ENCODE assay signal across 8 cellular contexts in genomic region chr1:227788279-227789041, GRCh38. TPM values are rescaled to one million over a fixed set of nuclear protein-coding genes. Genes with fewer than 3 reads are reported as not detected.
A peak's percentile ranks its signal among the peaks of the same experiment; 100 is the strongest.
DNase-seq lines count a peak whose midpoint lies in the region; ATAC-seq and TF ChIP-seq lines count a peak whose summit lies in the region.

No MANE protein-coding gene starts in this region.

- H3K4me3 ChIP-seq in NT2/D1 (ENCODE audit: insufficient read length, low read depth) (peak overlapping the region; percentile 88), astrocyte of the spinal cord (ENCODE audit: low read depth, low read length) (peak overlapping the region; percentile 44), kidney epithelial cell (ENCODE audit: low read depth, low read length) (peak overlapping the region; percentile 52)

- TF ChIP-seq CTCF in astrocyte of the spinal cord (IDR thresholded peaks at IDR 0.05; ENCODE audit: low read depth, low read length), result no peak
- no peak for TF ChIP-seq CTCF in kidney epithelial cell (IDR thresholded peaks at IDR 0.05; ENCODE audit: insufficient read depth, low read length, poor library complexity, severe bottlenecking)

- ATAC-seq in GM19455 (IDR thresholded peaks at IDR 0.05; ENCODE audit: unreplicated experiment), result peak; percentile 71
- peak; percentile 48 for ATAC-seq in HG03442 (IDR thresholded peaks at IDR 0.05; ENCODE audit: unreplicated experiment)

- peaks cover 25% of the 10 kb centered on the region for H3K4me1 ChIP-seq in NT2/D1 (ENCODE audit: insufficient read depth, insufficient read length)

- DNase-seq in DMS53 treated with DMSO at 0.1 percent for 48 hours (lab: John Stamatoyannopoulos, UW; ENCODE audit: unreplicated experiment), result peak; percentile 86
- peak; percentile 73 for DNase-seq in NT2/D1 (ENCODE audit: low read depth, low spot score)
- DNase-seq in astrocyte of the spinal cord (ENCODE audit: low read depth, low spot score), result peak; percentile 20
- no peak for DNase-seq in kidney epithelial cell (ENCODE audit: low read depth)
- DNase-seq in stimulated activated CD8-positive, alpha-beta memory T cell treated with anti-CD3 and anti-CD28 coated beads, Interleukin-12 subunit alpha, Interleukin-12 subunit beta, amount 100 ng/mL, for 24 hours (ENCODE audit: extremely low read depth), result peak; percentile 39
- no peak for DNase-seq in cerebellar cortex (ENCODE audit: low spot score)

- H3K36me3 ChIP-seq in NT2/D1 (ENCODE audit: insufficient read depth, insufficient read length, low read length) (no peaks in the 10 kb centered on the region), kidney epithelial cell (ENCODE audit: control insufficient read depth, insufficient read depth, low read length) (no peaks in the 10 kb centered on the region)

- H3K9me3 ChIP-seq in NT2/D1 (ENCODE audit: insufficient read depth, low read length), result no peaks in the 10 kb centered on the region

- H3K9ac ChIP-seq in NT2/D1 (ENCODE audit: insufficient read length, low read depth), result peak overlapping the region; percentile 91

- in situ Hi-C loops in astrocyte of the spinal cord (cut with HindIII; ENCODE audit: low sequenced_read_pairs), result no loop called here

- peaks cover 34% of the 10 kb centered on the region for H3K27me3 ChIP-seq in NT2/D1 (ENCODE audit: insufficient read depth, insufficient read length)
- peaks cover 16% of the 10 kb centered on the region for H3K27me3 ChIP-seq in kidney epithelial cell (ENCODE audit: control insufficient read depth, insufficient read depth, low read length)

RNA-seq across cellular contexts. Expression of gene PRSS38, which starts 27.0 kb away (rescaled TPM):
- total RNA-seq in kidney epithelial cell, result not detected in 2 replicates

RNA-seq across cellular contexts. Expression of gene SNAP47, which starts 53.2 kb away (rescaled TPM):
- 40.2 and 47.0 TPM in 2 replicates for total RNA-seq in kidney epithelial cell

RNA-seq across cellular contexts. Expression of gene JMJD4, which starts 53.4 kb away (rescaled TPM):
- total RNA-seq in kidney epithelial cell, result 25.2 and 27.7 TPM in 2 replicates

Comparison
In these comparisons a context has a peak if more than half of its experiments do, and no peak if none do; other contexts are left out.
1. DNase-seq: peak in DMS53 treated with DMSO at 0.1 percent for 48 hours (single experiment), NT2/D1 (single experiment), astrocyte of the spinal cord (single experiment) and stimulated activated CD8-positive, alpha-beta memory T cell treated with anti-CD3 and anti-CD28 coated beads, Interleukin-12 subunit alpha, Interleukin-12 subunit beta, amount 100 ng/mL, for 24 hours (single experiment); none in kidney epithelial cell (single experiment) and cerebellar cortex (single experiment).
2. Peak in every context shown above with its lines, with median percentiles within 50 percentile points of each other: H3K4me3 ChIP-seq.